ENCODE assay signal across 1 cellular context in genomic region chr19:34960103-34960805, GRCh38.
TF ChIP-seq lines count a peak whose summit lies in the region.

No MANE protein-coding gene starts in this region.

TF ChIP-seq in GM23338, 12 proteins besides CTCF, POLR2A, EP300 and RAD21 (continued from another document):
- no peak for TF ChIP-seq REST (IDR thresholded peaks at IDR 0.05; ENCODE audit: unreplicated experiment)
- TF ChIP-seq JUNB (IDR thresholded peaks at IDR 0.05; ENCODE audit: unreplicated experiment), result no peak
- TF ChIP-seq ETS1 (IDR thresholded peaks at IDR 0.05), result no peak
- TF ChIP-seq CREB1 (CRISPR knock-in tag; IDR thresholded peaks at IDR 0.05; ENCODE audit: low read depth), result no peak
- no peak for TF ChIP-seq NANOG (IDR thresholded peaks at IDR 0.05; ENCODE audit: borderline replicate concordance)
- TF ChIP-seq EZH2phosphoT487 (IDR thresholded peaks at IDR 0.05; ENCODE audit: unreplicated experiment), result no peak
